In the genomic region with DNA sequence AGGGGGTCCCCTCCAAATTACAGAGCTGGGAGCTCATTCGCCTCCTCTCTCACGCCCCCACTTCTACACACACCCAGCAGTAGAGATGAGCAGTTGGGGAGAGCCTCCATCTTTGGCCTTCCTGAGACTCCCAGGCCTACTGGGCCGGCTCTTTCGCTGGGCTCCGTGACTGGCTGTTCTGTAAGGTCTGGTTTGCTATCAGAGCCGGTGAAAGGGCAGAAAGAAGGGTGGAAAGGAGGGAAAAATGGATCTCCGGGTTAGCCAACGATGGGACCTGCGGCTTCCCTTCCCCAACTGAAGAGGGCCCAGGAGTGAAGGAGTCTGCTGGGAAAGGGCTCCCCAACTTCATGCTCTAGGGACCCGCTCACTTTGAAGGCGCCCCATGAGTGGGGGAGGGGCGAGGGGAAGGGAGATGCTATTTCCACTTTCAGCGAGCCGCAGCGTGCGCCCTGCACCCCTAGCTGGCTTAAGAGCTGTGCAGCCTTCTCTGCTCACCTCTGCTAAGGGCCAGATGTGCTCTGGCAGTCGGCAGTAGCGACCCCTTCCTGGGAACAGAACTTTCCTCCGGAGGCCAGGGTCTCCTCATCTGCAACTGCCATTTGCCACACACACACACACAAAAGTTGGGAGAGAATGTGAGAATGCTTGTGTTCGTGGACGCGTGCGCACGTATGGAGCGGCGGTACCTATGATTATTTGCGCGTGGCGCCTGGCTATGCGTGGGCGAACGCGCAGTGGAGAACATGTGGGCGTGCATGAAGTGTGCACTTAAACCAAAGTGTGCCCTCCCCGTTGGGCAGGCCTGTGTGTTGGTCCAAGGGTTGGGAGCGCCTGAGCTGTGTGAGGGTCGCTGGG, we compare ENCODE assay signal across 1 cellular context.
A peak's percentile ranks its signal among the peaks of the same experiment; 100 is the strongest.
TF ChIP-seq lines count a peak whose summit lies in the region.

No MANE protein-coding gene starts in this region.

TF ChIP-seq in GM12878, 131 proteins besides CTCF, POLR2A, EP300 and RAD21:
- TF ChIP-seq, protein P1, sequence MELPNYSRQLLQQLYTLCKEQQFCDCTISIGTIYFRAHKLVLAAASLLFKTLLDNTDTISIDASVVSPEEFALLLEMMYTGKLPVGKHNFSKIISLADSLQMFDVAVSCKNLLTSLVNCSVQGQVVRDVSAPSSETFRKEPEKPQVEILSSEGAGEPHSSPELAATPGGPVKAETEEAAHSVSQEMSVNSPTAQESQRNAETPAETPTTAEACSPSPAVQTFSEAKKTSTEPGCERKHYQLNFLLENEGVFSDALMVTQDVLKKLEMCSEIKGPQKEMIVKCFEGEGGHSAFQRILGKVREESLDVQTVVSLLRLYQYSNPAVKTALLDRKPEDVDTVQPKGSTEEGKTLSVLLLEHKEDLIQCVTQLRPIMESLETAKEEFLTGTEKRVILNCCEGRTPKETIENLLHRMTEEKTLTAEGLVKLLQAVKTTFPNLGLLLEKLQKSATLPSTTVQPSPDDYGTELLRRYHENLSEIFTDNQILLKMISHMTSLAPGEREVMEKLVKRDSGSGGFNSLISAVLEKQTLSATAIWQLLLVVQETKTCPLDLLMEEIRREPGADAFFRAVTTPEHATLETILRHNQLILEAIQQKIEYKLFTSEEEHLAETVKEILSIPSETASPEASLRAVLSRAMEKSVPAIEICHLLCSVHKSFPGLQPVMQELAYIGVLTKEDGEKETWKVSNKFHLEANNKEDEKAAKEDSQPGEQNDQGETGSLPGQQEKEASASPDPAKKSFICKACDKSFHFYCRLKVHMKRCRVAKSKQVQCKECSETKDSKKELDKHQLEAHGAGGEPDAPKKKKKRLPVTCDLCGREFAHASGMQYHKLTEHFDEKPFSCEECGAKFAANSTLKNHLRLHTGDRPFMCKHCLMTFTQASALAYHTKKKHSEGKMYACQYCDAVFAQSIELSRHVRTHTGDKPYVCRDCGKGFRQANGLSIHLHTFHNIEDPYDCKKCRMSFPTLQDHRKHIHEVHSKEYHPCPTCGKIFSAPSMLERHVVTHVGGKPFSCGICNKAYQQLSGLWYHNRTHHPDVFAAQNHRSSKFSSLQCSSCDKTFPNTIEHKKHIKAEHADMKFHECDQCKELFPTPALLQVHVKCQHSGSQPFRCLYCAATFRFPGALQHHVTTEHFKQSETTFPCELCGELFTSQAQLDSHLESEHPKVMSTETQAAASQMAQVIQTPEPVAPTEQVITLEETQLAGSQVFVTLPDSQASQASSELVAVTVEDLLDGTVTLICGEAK (IDR thresholded peaks at IDR 0.05; ENCODE audit: borderline replicate concordance): no peak
- peak; percentile 4 for TF ChIP-seq HDAC6 (IDR thresholded peaks at IDR 0.05; ENCODE audit: unreplicated experiment)
TF ChIP-seq in GM12878: peak in this region for 1.
